Comparison of ENCODE assay signal across 8 cellular contexts in the genomic region with DNA sequence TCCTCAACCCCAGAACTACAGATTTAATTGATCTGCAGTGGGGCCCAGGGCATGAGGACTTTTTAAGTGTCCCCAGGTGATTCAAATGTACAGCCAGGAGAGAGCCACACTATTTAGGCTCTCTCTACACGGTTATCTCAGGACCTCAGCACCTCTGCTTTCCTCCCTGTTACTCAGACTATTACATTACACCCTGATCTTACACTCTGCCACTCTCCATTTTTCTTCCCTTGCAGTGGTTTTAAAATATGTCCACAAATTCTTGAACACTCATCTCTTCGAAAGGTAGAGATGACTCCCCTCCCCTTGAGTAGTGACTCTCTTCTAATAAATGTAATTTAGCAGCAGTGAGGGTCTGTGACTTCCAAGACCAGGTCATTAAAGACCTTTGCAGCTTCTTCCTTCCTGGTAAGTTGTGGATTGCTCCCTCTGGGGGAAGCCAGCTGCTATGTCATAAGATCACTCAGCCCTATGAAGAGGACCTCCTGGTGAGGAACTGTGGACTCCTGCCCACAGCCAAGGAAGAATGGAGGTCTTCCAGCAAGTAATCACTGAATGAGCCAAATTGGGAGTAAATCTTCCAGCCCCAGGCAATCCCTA.
DNase-seq lines count a peak whose midpoint lies in the region; ATAC-seq and TF ChIP-seq lines count a peak whose summit lies in the region.

No MANE protein-coding gene starts in this region.

- H3K36me3 Mint-ChIP-seq in activated T-helper 17 cell treated with anti-CD3 and anti-CD28 coated beads, Interleukin-2, amount 50 U/mL, for 72 hours (ENCODE audit: low read depth) = no peaks in the 10 kb centered on the region

- intact Hi-C loops in upper lobe of right lung (cut with DNase I) = no loop called here

- ATAC-seq in GM19455 (IDR thresholded peaks at IDR 0.05; ENCODE audit: unreplicated experiment) (peak; percentile 82), upper lobe of right lung (peak; percentile 86)
- ATAC-seq in activated T-helper 17 cell treated with anti-CD3 and anti-CD28 coated beads, Interleukin-2, amount 50 U/mL, for 72 hours (replicated peaks) = peak; percentile 59

- H3K27me3 ChIP-seq in upper lobe of right lung = no peaks in the 10 kb centered on the region

- no peaks in the 10 kb centered on the region for H3K9me3 ChIP-seq in upper lobe of right lung

- H3K36me3 ChIP-seq in upper lobe of right lung = no peaks in the 10 kb centered on the region

- peak overlapping the region; percentile 26 for H3K27ac Mint-ChIP-seq in activated T-helper 17 cell treated with anti-CD3 and anti-CD28 coated beads, Interleukin-2, amount 50 U/mL, for 72 hours

- H3K4me3 Mint-ChIP-seq in activated T-helper 17 cell treated with anti-CD3 and anti-CD28 coated beads, Interleukin-2, amount 50 U/mL, for 72 hours = no peak overlapping the region

- H3K27ac ChIP-seq in upper lobe of right lung = no peak overlapping the region

- peak; percentile 53 for TF ChIP-seq CTCF in upper lobe of right lung (IDR thresholded peaks at IDR 0.05)

- peak; percentile 70 for DNase-seq in EH (ENCODE audit: low read depth)
- peak; percentile 55 for DNase-seq in Jurkat, Clone E6-1 (ENCODE audit: low read depth, low spot score)
- DNase-seq in iPS-NIHi7 (ENCODE audit: extremely low spot score) = peak; percentile 60
- DNase-seq in upper lobe of right lung = no peak
- DNase-seq in NCI-H2029 treated with DMSO at 0.1 percent for 48 hours (lab: John Stamatoyannopoulos, UW) = no peak
- no peak for DNase-seq in NCI-H2081 treated with DMSO at 0.1 percent for 48 hours (lab: John Stamatoyannopoulos, UW)

- no peak overlapping the region for H3K4me3 ChIP-seq in Jurkat, Clone E6-1 (ENCODE audit: low read length)
- no peak overlapping the region for H3K4me3 ChIP-seq in upper lobe of right lung

- H3K9me3 Mint-ChIP-seq in activated T-helper 17 cell treated with anti-CD3 and anti-CD28 coated beads, Interleukin-2, amount 50 U/mL, for 72 hours = no peaks in the 10 kb centered on the region

- H3K4me1 Mint-ChIP-seq in activated T-helper 17 cell treated with anti-CD3 and anti-CD28 coated beads, Interleukin-2, amount 50 U/mL, for 72 hours = peaks cover 4% of the 10 kb centered on the region

- no peaks in the 10 kb centered on the region for H3K4me1 ChIP-seq in upper lobe of right lung

- no peaks in the 10 kb centered on the region for H3K27me3 Mint-ChIP-seq in activated T-helper 17 cell treated with anti-CD3 and anti-CD28 coated beads, Interleukin-2, amount 50 U/mL, for 72 hours

Comparison
In these comparisons a context has a peak if more than half of its experiments do, and no peak if none do; other contexts are left out.
1. DNase-seq: peak in EH (single experiment), Jurkat, Clone E6-1 (single experiment) and iPS-NIHi7 (single experiment); none in upper lobe of right lung (single experiment), NCI-H2029 treated with DMSO at 0.1 percent for 48 hours (single experiment) and NCI-H2081 treated with DMSO at 0.1 percent for 48 hours (single experiment).
2. Peak in every context shown above with its lines, with median percentiles within 50 percentile points of each other: ATAC-seq.